In genomic region chr2:119301413-119301812, GRCh38 we compare ENCODE assay signal across 20 cellular contexts.
DNase-seq lines count a peak whose midpoint lies in the region; ATAC-seq and TF ChIP-seq lines count a peak whose summit lies in the region.
"Had no signal": no experiment of that assay in that cellular context is flagged by ENCODE, and none has a peak within 500 bp of the region (broad histone marks: within the 10 kb centered on the region; RNA-seq: fewer than 3 reads in every experiment).

No MANE protein-coding gene starts in this region.

- ATAC-seq in lower lobe of right lung (no peak), HG03354 (IDR thresholded peaks at IDR 0.05; ENCODE audit: poor library complexity, severe bottlenecking, unreplicated experiment) (no peak)
- ATAC-seq: activated CD8-positive, alpha-beta T cell treated with anti-CD3 and anti-CD28 coated beads, Interleukin-2, amount 10 ng/mL, durations not matched to agents 7 days and 5 days had no signal

- H3K36me3 ChIP-seq in A673 (ENCODE audit: insufficient read depth, low read length, poor library complexity, severe bottlenecking) = no peaks in the 10 kb centered on the region
- H3K36me3 ChIP-seq in SJCRH30 = no peaks in the 10 kb centered on the region
- H3K36me3 ChIP-seq in lower lobe of right lung = no peaks in the 10 kb centered on the region
- H3K36me3 ChIP-seq: adrenal gland, tibial nerve had no signal

- H3K4me1 ChIP-seq in A673 (ENCODE audit: insufficient read depth, low read length, poor library complexity, severe bottlenecking) = peaks cover 38% of the 10 kb centered on the region
- H3K4me1 ChIP-seq in SJCRH30 = no peaks in the 10 kb centered on the region
- no peaks in the 10 kb centered on the region for H3K4me1 ChIP-seq in lower lobe of right lung
- H3K4me1 ChIP-seq: adrenal gland, tibial nerve had no signal

- TF ChIP-seq CTCF in A673 (conservative IDR thresholded peaks at IDR 0.05; ENCODE audit: low read depth, low read length) = no peak
- no peak for TF ChIP-seq CTCF in lower lobe of right lung (IDR thresholded peaks at IDR 0.05)

- POLR2A ChIA-PET in A673 (lab: Charles Lee; ENCODE audit: low non-redundant PET) = interaction anchor here (0.6 kb wide), 1 partner anchor 14 kb away, joined by 6 read pairs; no protein-coding TSS in a partner anchor

- BruUV-seq in A673 (replicated peaks; lab: Mats Ljungman, UMichigan) = no TSS peak

- H3K4me3 ChIP-seq in A673 (ENCODE audit: low read depth, low read length, poor library complexity, severe bottlenecking) (no peak overlapping the region), SJCRH30 (no peak overlapping the region), lower lobe of right lung (no peak overlapping the region)
- H3K4me3 ChIP-seq: adrenal gland, PC-9, tibial nerve had no signal

- H3K27me3 ChIP-seq in A673 (replicated peaks; ENCODE audit: insufficient read depth, low read depth, low read length, poor library complexity) = no peaks in the 10 kb centered on the region
- H3K27me3 ChIP-seq in SJCRH30 = no peaks in the 10 kb centered on the region
- H3K27me3 ChIP-seq in lower lobe of right lung (ENCODE audit: low read depth) = no peaks in the 10 kb centered on the region
- H3K27me3 ChIP-seq: adrenal gland, tibial nerve had no signal

- intact Hi-C loops in A673 (cut with micrococcal nuclease; ENCODE audit: unreplicated experiment) = loop anchor here (5.0 kb wide), 1 partner anchor 69 kb away; no protein-coding TSS in a partner anchor
- intact Hi-C loops in posterior vena cava (cut with DNase I) = no loop called here
- intact Hi-C loops in lower lobe of right lung (cut with DNase I) = no loop called here

- CTCF ChIA-PET in A673 (lab: Charles Lee) = interaction anchor here (1.2 kb wide), 1 partner anchor 9 kb away, joined by 3 read pairs; no protein-coding TSS in a partner anchor

- H3K27ac ChIP-seq in A673 (ENCODE audit: low read depth, low read length, poor library complexity, severe bottlenecking) = no peak overlapping the region
- no peak overlapping the region for H3K27ac ChIP-seq in SJCRH30
- H3K27ac ChIP-seq in lower lobe of right lung = no peak overlapping the region
- H3K27ac ChIP-seq: adrenal gland, PC-9, tibial nerve had no signal

- H3K9me3 ChIP-seq in A673 (ENCODE audit: low read depth, low read length, poor library complexity, severe bottlenecking) (no peaks in the 10 kb centered on the region), SJCRH30 (replicated peaks) (no peaks in the 10 kb centered on the region), lower lobe of right lung (no peaks in the 10 kb centered on the region)
- H3K9me3 ChIP-seq: adrenal gland, tibial nerve had no signal

- DNase-seq in A673 (ENCODE audit: low spot score) (peak; percentile 76), EL (peak; percentile 14), SJCRH30 (peak; percentile 36 to 52), glomerular visceral epithelial cell (ENCODE audit: extremely low spot score) (peak; percentile 58), posterior vena cava (ENCODE audit: low spot score) (no peak), T-helper 2 cell (no peak), lower lobe of right lung (no peak)
- DNase-seq: activated CD8-positive, alpha-beta T cell treated with anti-CD3 and anti-CD28 coated beads, Interleukin-2, amount 10 ng/mL, durations not matched to agents 7 days and 5 days; activated effector memory CD4-positive, alpha-beta T cell treated with anti-CD3 and anti-CD28 coated beads, Interleukin-2, amount 50 U/mL, for 16 hours; activated T-cell treated with anti-CD3 and anti-CD28 coated beads for 4 hours; CD4-positive, CD25-positive, alpha-beta regulatory T cell; glutamatergic neuron; HCEC 1CT; kidney glomerular epithelial cell; NCI-H1436; PC-9; SHP77 had no signal

Comparison
In these comparisons a context has a peak if more than half of its experiments do, and no peak if none do; other contexts are left out.
1. DNase-seq: peak in A673 (single experiment), EL (single experiment), SJCRH30 (2 of 2) and glomerular visceral epithelial cell (single experiment); none in posterior vena cava (single experiment), T-helper 2 cell (0 of 5) and lower lobe of right lung (single experiment).